Comparison of ENCODE assay signal across 9 cellular contexts in genomic region chr7:55887786-55888185, GRCh38. TPM values are rescaled to one million over a fixed set of nuclear protein-coding genes. Genes with fewer than 3 reads are reported as not detected.
DNase-seq lines count a peak whose midpoint lies in the region; ATAC-seq and TF ChIP-seq lines count a peak whose summit lies in the region.
"Had no signal": no experiment of that assay in that cellular context is flagged by ENCODE, and none has a peak within 500 bp of the region (broad histone marks: within the 10 kb centered on the region; RNA-seq: fewer than 3 reads in every experiment).

No MANE protein-coding gene starts in this region.

- no peaks in the 10 kb centered on the region for H3K27me3 Mint-ChIP-seq in nephron (ENCODE audit: low read depth)

- H3K4me1 Mint-ChIP-seq in nephron: no peaks in the 10 kb centered on the region

- no peaks in the 10 kb centered on the region for H3K9me3 Mint-ChIP-seq in nephron

- peaks cover 0 to 12% (median 0%) of the 10 kb centered on the region in 9 donors for H3K4me1 ChIP-seq in heart right ventricle
- H3K4me1 ChIP-seq in ectodermal cell (ENCODE audit: control insufficient read depth, insufficient read depth, low read length): no peaks in the 10 kb centered on the region

- H3K36me3 Mint-ChIP-seq in nephron (ENCODE audit: low read depth): peaks cover 9% of the 10 kb centered on the region

- H3K4me3 ChIP-seq in heart right ventricle: peak overlapping the region; percentile 25 to 66 (median 54)
- peak overlapping the region; percentile 55 for H3K4me3 ChIP-seq in ectodermal cell (ENCODE audit: insufficient read depth, low read depth, low read length)

- TF ChIP-seq CTCF in heart right ventricle (IDR thresholded peaks at IDR 0.05) (no peak), nephron (IDR thresholded peaks at IDR 0.05; ENCODE audit: unreplicated experiment in 3 of 3) (no peak)

- H3K9me3 ChIP-seq in heart right ventricle (no peaks in the 10 kb centered on the region), ectodermal cell (ENCODE audit: control insufficient read depth, low read length) (no peaks in the 10 kb centered on the region)

- no peaks in the 10 kb centered on the region for H3K27me3 ChIP-seq in heart right ventricle
- H3K27me3 ChIP-seq in ectodermal cell (ENCODE audit: control insufficient read depth, insufficient read depth, low read length, poor library complexity, severe bottlenecking): no peaks in the 10 kb centered on the region

- no peak for ATAC-seq in heart right ventricle
- ATAC-seq in Right ventricle myocardium inferior: no peak
- no peak for ATAC-seq in HG02981 (IDR thresholded peaks at IDR 0.05; ENCODE audit: unreplicated experiment)
- ATAC-seq in HG03025 (IDR thresholded peaks at IDR 0.05; ENCODE audit: low FRiP score, unreplicated experiment): no peak

- no peak for DNase-seq in heart right ventricle
- DNase-seq in Right ventricle myocardium inferior (ENCODE audit: missing footprints): no peak
- DNase-seq in OCI-M1 (lab: John Stamatoyannopoulos, UW): peak; percentile 5
- DNase-seq in CD1c-positive myeloid dendritic cell (ENCODE audit: extremely low spot score): no peak

- peak overlapping the region; percentile 92 to 99 (median 95) for H3K4me3 Mint-ChIP-seq in nephron

- 1 to 2% methylated on average over 12 to 18 of the region's 45 CpGs for WGBS in heart right ventricle, 2 donors
- WGBS in ectodermal cell, 2 experiments: 0% methylated on average over 34 to 36 of the region's 45 CpGs

- H3K27ac ChIP-seq in heart right ventricle (peak overlapping the region in 9 of 10 donors; percentile 37 to 81 (median 69)), ectodermal cell (ENCODE audit: insufficient read depth, low read depth, low read length, poor library complexity, severe bottlenecking) (peak overlapping the region; percentile 69)

- no peaks in the 10 kb centered on the region for H3K36me3 ChIP-seq in heart right ventricle
- H3K36me3 ChIP-seq in ectodermal cell (ENCODE audit: control insufficient read depth, insufficient read depth, low read length): no peaks in the 10 kb centered on the region

- intact Hi-C loops in heart right ventricle (cut with DNase I): loop anchor here in 3 of 10 donors (5.0 to 10.0 kb wide), 3 partner anchors 75 to 523 kb away; partner anchors contain the start of genes NIPSNAP2 (in 3 of the 3) and LANCL2 (in 1 of the 3)
- intact Hi-C loops in Right ventricle myocardium inferior (cut with DNase I): loop anchor here (2.0 to 5.0 kb wide), 3 partner anchors 63 to 165 kb away; partner anchors contain the start of genes CCT6A, MRPS17, NIPSNAP2 and PSPH

- H3K27ac Mint-ChIP-seq in nephron: peak overlapping the region; percentile 97 to 99 (median 98)

RNA-seq across cellular contexts. Expression of gene ZNF713, which starts 0.5 kb away (rescaled TPM):
- total RNA-seq in heart right ventricle (1 to 10 TPM; 2.1 to 6.1 (median 3.2) TPM), Right ventricle myocardium inferior (2.9 TPM)
- 1 to 10 TPM; 1.1 to 2.6 TPM for polyA plus RNA-seq in heart right ventricle
- polyA plus RNA-seq in ectodermal cell (2013, experiment 1 of 4): 9.3 TPM
- 8.7 TPM for polyA plus RNA-seq in ectodermal cell (2013, experiment 2 of 4)
- 6.6 TPM for polyA plus RNA-seq in ectodermal cell (2013, experiment 3 of 4)
- polyA plus RNA-seq in ectodermal cell (2013, experiment 4 of 4): 7.7 TPM

RNA-seq across cellular contexts. Expression of gene SEPTIN14, which starts 25.2 kb away (rescaled TPM):
- total RNA-seq in heart right ventricle (not detected), Right ventricle myocardium inferior (not detected)
- not detected for polyA plus RNA-seq in heart right ventricle
- not detected for polyA plus RNA-seq in ectodermal cell (2013, experiment 1 of 4)
- not detected for polyA plus RNA-seq in ectodermal cell (2013, experiment 2 of 4)
- not detected for polyA plus RNA-seq in ectodermal cell (2013, experiment 3 of 4)
- not detected for polyA plus RNA-seq in ectodermal cell (2013, experiment 4 of 4)
- total RNA-seq: glomerular endothelial cell had no signal
